17 cellular contexts compared by ENCODE assay signal in the genomic region with DNA sequence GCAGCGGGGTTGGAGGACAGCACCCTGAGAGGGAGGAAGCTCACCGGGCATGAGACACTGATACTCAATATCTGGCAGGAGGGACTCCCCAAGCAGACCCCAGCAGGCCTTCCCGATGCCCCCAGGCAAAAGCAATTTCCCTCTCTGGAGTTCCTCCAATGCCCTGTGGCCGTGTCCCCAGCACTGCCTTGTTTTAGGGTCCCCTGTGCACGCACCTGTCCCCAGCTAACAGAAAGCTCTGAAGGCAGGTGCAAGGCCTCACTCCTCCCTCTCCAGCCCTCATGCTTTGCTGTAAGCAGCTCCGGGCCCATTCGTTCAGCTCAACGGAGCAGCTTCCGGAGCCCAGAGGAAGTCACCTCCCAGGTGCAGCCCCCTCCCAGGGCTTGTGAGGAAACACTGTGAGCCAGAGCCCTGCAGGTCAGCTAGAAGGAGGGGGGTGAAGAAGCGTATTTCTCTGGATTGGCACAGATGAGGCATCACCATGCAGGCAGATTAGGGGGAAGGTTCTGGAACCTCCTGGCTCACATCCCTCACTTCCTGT. TPM values are rescaled to one million over a fixed set of nuclear protein-coding genes. Genes with fewer than 3 reads are reported as not detected.
DNase-seq lines count a peak whose midpoint lies in the region; TF ChIP-seq lines count a peak whose summit lies in the region.
"Had no signal": no experiment of that assay in that cellular context is flagged by ENCODE, and none has a peak within 500 bp of the region (broad histone marks: within the 10 kb centered on the region; RNA-seq: fewer than 3 reads in every experiment).

No MANE protein-coding gene starts in this region.

- peaks cover 89% of the 10 kb centered on the region for H3K4me1 ChIP-seq in Caco-2

- H3K36me3 ChIP-seq in Caco-2 (ENCODE audit: control insufficient read depth, insufficient read depth, low read length), result no peaks in the 10 kb centered on the region
- H3K36me3 ChIP-seq: MG63, ovary had no signal

- no peak overlapping the region for H3K4me3 Mint-ChIP-seq in activated CD4-positive, alpha-beta T cell treated with anti-CD3 and anti-CD28 coated beads, Interleukin-2, amount 10 ng/mL, durations not matched to agents 7 days and 5 days
- no peak overlapping the region for H3K4me3 Mint-ChIP-seq in Caco-2 (ENCODE audit: unreplicated experiment)
- no peak overlapping the region for H3K4me3 Mint-ChIP-seq in nephron progenitor cell
- H3K4me3 Mint-ChIP-seq: CD8-positive, alpha-beta T cell had no signal

- DNase-seq in activated CD4-positive, alpha-beta T cell treated with anti-CD3 and anti-CD28 coated beads, Interleukin-2, amount 10 ng/mL, durations not matched to agents 7 days and 5 days, result no peak
- no peak for DNase-seq in activated CD4-positive, alpha-beta T cell treated with anti-CD3 and anti-CD28 coated beads, Interleukin-2, amount 50 U/mL, for 48 hours
- DNase-seq in Caco-2, result no peak
- DNase-seq in SHP77 treated with DMSO at 0.1 percent for 48 hours (lab: John Stamatoyannopoulos, UW), result peak; percentile 34
- no peak for DNase-seq in nephron progenitor cell
- DNase-seq in epidermal melanocyte (ENCODE audit: insufficient read length, low spot score), result no peak
- DNase-seq in kidney tubule cell (ENCODE audit: low spot score), result no peak
- no peak for DNase-seq in iPS-NIHi7 (ENCODE audit: extremely low spot score)
- DNase-seq: CD8-positive, alpha-beta T cell; erythroblast; left cardiac atrium; MG63; NCI-H1930; ovary; T-helper 9 cell had no signal

- no peaks in the 10 kb centered on the region for H3K36me3 Mint-ChIP-seq in activated CD4-positive, alpha-beta T cell treated with anti-CD3 and anti-CD28 coated beads, Interleukin-2, amount 10 ng/mL, durations not matched to agents 7 days and 5 days (ENCODE audit: low read depth)
- H3K36me3 Mint-ChIP-seq in Caco-2 (ENCODE audit: insufficient read depth, unreplicated experiment) (no peaks in the 10 kb centered on the region), nephron progenitor cell (ENCODE audit: low read depth) (no peaks in the 10 kb centered on the region)
- H3K36me3 Mint-ChIP-seq: CD8-positive, alpha-beta T cell had no signal

- H3K4me3 ChIP-seq in Caco-2 (ENCODE audit: low read depth, low read length), result no peak overlapping the region
- H3K4me3 ChIP-seq: dorsolateral prefrontal cortex, MG63, ovary, SK-N-MC had no signal

- intact Hi-C loops in Caco-2 (cut with micrococcal nuclease; ENCODE audit: unreplicated experiment), result no loop called here

- peaks cover 6% of the 10 kb centered on the region for H3K4me1 Mint-ChIP-seq in activated CD4-positive, alpha-beta T cell treated with anti-CD3 and anti-CD28 coated beads, Interleukin-2, amount 10 ng/mL, durations not matched to agents 7 days and 5 days
- peaks cover 40% of the 10 kb centered on the region for H3K4me1 Mint-ChIP-seq in Caco-2 (ENCODE audit: low read depth, unreplicated experiment)
- peaks cover 82% of the 10 kb centered on the region for H3K4me1 Mint-ChIP-seq in nephron progenitor cell

- no peaks in the 10 kb centered on the region for H3K27me3 ChIP-seq in Caco-2 (replicated peaks; ENCODE audit: control insufficient read depth, insufficient read depth, low read length)
- H3K27me3 ChIP-seq: dorsolateral prefrontal cortex, MG63, ovary had no signal

- POLR2A ChIA-PET in activated CD4-positive, alpha-beta T cell treated with anti-CD3 and anti-CD28 coated beads, Interleukin-2, amount 10 ng/mL, durations not matched to agents 7 days and 5 days (lab: Charles Lee), result no interaction called here
- POLR2A ChIA-PET in Caco-2 (lab: Charles Lee), result interaction anchor here (4.7 kb wide), 1 partner anchor 51 kb away, joined by 26 read pairs; a partner anchor contains a TSS

- no peaks in the 10 kb centered on the region for H3K9me3 Mint-ChIP-seq in activated CD4-positive, alpha-beta T cell treated with anti-CD3 and anti-CD28 coated beads, Interleukin-2, amount 10 ng/mL, durations not matched to agents 7 days and 5 days
- H3K9me3 Mint-ChIP-seq in Caco-2 (ENCODE audit: unreplicated experiment), result no peaks in the 10 kb centered on the region
- no peaks in the 10 kb centered on the region for H3K9me3 Mint-ChIP-seq in nephron progenitor cell
- H3K9me3 Mint-ChIP-seq: CD8-positive, alpha-beta T cell had no signal

- no TSS peak for BruUV-seq in Caco-2 (replicated peaks; lab: Mats Ljungman, UMichigan)

- H3K27me3 Mint-ChIP-seq in activated CD4-positive, alpha-beta T cell treated with anti-CD3 and anti-CD28 coated beads, Interleukin-2, amount 10 ng/mL, durations not matched to agents 7 days and 5 days, result no peaks in the 10 kb centered on the region
- no peaks in the 10 kb centered on the region for H3K27me3 Mint-ChIP-seq in Caco-2 (ENCODE audit: insufficient read depth, unreplicated experiment)
- peaks cover 6% of the 10 kb centered on the region for H3K27me3 Mint-ChIP-seq in nephron progenitor cell (ENCODE audit: low read depth, poor library complexity)

- H3K9me3 ChIP-seq in Caco-2, result no peaks in the 10 kb centered on the region
- H3K9me3 ChIP-seq: MG63, ovary had no signal

- CTCF ChIA-PET in activated CD4-positive, alpha-beta T cell treated with anti-CD3 and anti-CD28 coated beads, Interleukin-2, amount 10 ng/mL, durations not matched to agents 7 days and 5 days (lab: Charles Lee), result interaction anchor here (1.8 kb wide), 1 partner anchor 11 kb away, joined by 3 read pairs; no protein-coding TSS in a partner anchor
- CTCF ChIA-PET in Caco-2 (lab: Charles Lee), result no interaction called here

- peak overlapping the region; percentile 76 for H3K27ac Mint-ChIP-seq in activated CD4-positive, alpha-beta T cell treated with anti-CD3 and anti-CD28 coated beads, Interleukin-2, amount 10 ng/mL, durations not matched to agents 7 days and 5 days
- H3K27ac Mint-ChIP-seq in Caco-2 (ENCODE audit: unreplicated experiment), result peak overlapping the region; percentile 88
- peak overlapping the region; percentile 16 for H3K27ac Mint-ChIP-seq in nephron progenitor cell
- H3K27ac Mint-ChIP-seq: CD8-positive, alpha-beta T cell had no signal

- TF ChIP-seq CTCF in Caco-2 (IDR thresholded peaks at IDR 0.05; ENCODE audit: insufficient read depth in 1 of 2, low read depth in 1 of 2, low read length in 1 of 2, severe bottlenecking in 1 of 2, unreplicated experiment in 1 of 2) (no peak), nephron progenitor cell (IDR thresholded peaks at IDR 0.05) (no peak)

RNA-seq across cellular contexts. Expression of a gene that starts 50.3 kb away (rescaled TPM):
- 100 to 1,000 TPM; 126 to 134 TPM for total RNA-seq in activated CD4-positive, alpha-beta T cell treated with anti-CD3 and anti-CD28 coated beads, Interleukin-2, amount 10 ng/mL, durations not matched to agents 7 days and 5 days
- total RNA-seq in Caco-2 (2022), result 90.9 and 101 TPM in 2 replicates

Comparison
In these comparisons a context has a peak if more than half of its experiments do, and no peak if none do; other contexts are left out.
1. H3K27ac Mint-ChIP-seq: peak in every context shown above with its lines; median percentile 88 in Caco-2; 76 in activated CD4-positive, alpha-beta T cell treated with anti-CD3 and anti-CD28 coated beads, Interleukin-2, amount 10 ng/mL, durations not matched to agents 7 days and 5 days; 16 in nephron progenitor cell.